ENCODE assay signal across 15 cellular contexts in the genomic region with DNA sequence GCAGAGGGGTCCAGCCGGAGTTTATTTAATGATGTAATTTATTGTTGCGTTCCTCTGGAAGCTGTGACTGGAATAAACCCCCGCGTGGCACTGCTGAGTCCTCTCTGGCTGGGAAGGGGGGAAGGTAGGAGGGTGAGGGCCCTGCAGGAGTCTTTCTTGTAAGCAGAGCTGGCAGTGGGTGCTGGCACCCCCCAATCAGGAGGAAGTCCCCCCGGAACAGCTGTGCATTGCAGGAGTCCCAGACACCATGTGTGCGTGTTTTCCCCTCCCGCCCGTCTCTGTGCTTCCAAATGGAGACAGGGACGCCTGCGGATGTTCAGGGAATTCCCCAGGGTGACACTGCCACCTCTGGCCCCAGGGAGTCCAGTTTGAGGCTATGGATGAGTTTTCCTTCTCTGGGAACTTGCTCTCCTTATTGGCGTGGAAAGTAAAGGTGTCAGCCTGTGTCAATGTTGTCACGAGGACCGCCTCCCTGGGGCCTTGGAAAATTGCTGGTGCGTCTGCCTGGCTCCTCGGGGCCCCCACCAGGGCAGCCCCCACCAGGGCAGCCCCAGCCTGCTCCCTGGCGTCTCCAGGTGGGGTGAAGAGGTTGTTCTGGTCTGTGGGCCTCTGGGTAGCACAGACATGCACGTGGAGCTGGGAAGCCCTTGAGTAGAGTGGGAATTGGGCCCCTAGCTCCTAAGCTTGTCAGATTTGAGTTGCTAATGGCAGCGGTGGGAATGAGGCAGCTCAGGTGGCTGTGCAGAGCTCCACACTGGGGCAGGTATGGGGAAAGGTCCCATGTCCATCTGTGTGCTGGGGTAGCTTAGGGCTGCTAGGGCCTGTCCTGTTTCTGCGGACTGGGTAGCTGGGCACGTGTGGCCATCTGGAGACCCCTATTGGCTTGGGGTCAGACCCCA. TPM values are rescaled to one million over a fixed set of nuclear protein-coding genes. Genes with fewer than 3 reads are reported as not detected.
DNase-seq lines count a peak whose midpoint lies in the region; ATAC-seq, FAIRE-seq and TF ChIP-seq lines count a peak whose summit lies in the region.
"Had no signal": no experiment of that assay in that cellular context is flagged by ENCODE, and none has a peak within 500 bp of the region (broad histone marks: within the 10 kb centered on the region; RNA-seq: fewer than 3 reads in every experiment).

No MANE protein-coding gene starts in this region.

- no peak overlapping the region for H3K27ac ChIP-seq in mammary epithelial cell (ENCODE audit: insufficient read depth, low read depth, low read length)
- H3K27ac ChIP-seq in HepG2 (ENCODE audit: extremely low read length, insufficient read depth, low read length), result no peak overlapping the region
- H3K27ac ChIP-seq: KMS-11 had no signal

- peak; percentile 71 for ATAC-seq in HepG2
- no peak for ATAC-seq in GM21423 (IDR thresholded peaks at IDR 0.05; ENCODE audit: unreplicated experiment)
- no peak for ATAC-seq in GM18873 (IDR thresholded peaks at IDR 0.05; ENCODE audit: low FRiP score, unreplicated experiment)
- ATAC-seq: T-helper 17 cell had no signal

- in situ Hi-C loops in mammary epithelial cell (cut with MboI; ENCODE audit: low sequenced_read_pairs in 2 of 2) (no loop called here), HepG2 (cut with HindIII; ENCODE audit: extremely low pct_ligation_motif_present, low pct_unique_long_range_greater_than_20kb) (loop anchor here (5.0 kb wide), 1 partner anchor 94 kb away; no protein-coding TSS in a partner anchor)

- FAIRE-seq in RCC 7860 (lab: Jason Lieb, UNC) (no peak), HepG2 (lab: Jason Lieb, UNC) (peak; percentile 60)
- FAIRE-seq: H1 had no signal

- dilution Hi-C loops in mammary epithelial cell (cut with HindIII; ENCODE audit: low sequenced_read_pairs), result loop anchor here (5.0 kb wide), 1 partner anchor 79 kb away; no protein-coding TSS in a partner anchor

- H3K27me3 ChIP-seq in mammary epithelial cell (ENCODE audit: insufficient read depth, low read length) (no peaks in the 10 kb centered on the region), HepG2 (ENCODE audit: control insufficient read depth in 1 of 2, insufficient read depth in 2 of 2, low read length in 2 of 2) (peaks cover 0 to 4% of the 10 kb centered on the region in 2 experiments; a peak in 1 of 5 replicates)

- CTCF ChIA-PET in MCF 10A (lab: Yijun Ruan, JAX), result interaction anchor here (0.7 to 1.7 kb wide), 2 partner anchors 15 to 78 kb away, joined by 4 to 7 read pairs; no protein-coding TSS in a partner anchor
- CTCF ChIA-PET in mammary epithelial cell (lab: Charles Lee; ENCODE audit: low non-redundant PET), result no interaction called here
- CTCF ChIA-PET in HepG2 (lab: Yijun Ruan, JAX; ENCODE audit: low intra/inter-chr PET ratio, low total read pairs), result no interaction called here

- TF ChIP-seq RAD21 in HepG2 (CRISPR knock-in tag; IDR thresholded peaks at IDR 0.05), result peak; percentile 56

- no peaks in the 10 kb centered on the region for H3K79me2 ChIP-seq in mammary epithelial cell (ENCODE audit: insufficient read depth, low read length)
- no peaks in the 10 kb centered on the region for H3K79me2 ChIP-seq in HepG2 (ENCODE audit: insufficient read depth, low read length)

- no peak overlapping the region for H3K4me3 Mint-ChIP-seq in MCF 10A (ENCODE audit: unreplicated experiment)
- H3K4me3 Mint-ChIP-seq: activated naive CD8-positive, alpha-beta T cell treated with anti-CD3 and anti-CD28 coated beads, Interleukin-2, amount 10 ng/mL, durations not matched to agents 7 days and 5 days; T-helper 17 cell had no signal

- WGBS in mammary epithelial cell (ENCODE audit: low coverage, missing lambda C conversion rate), result 88% methylated on average over 17 of the region's 20 CpGs
- 3% methylated on average over 4 of the region's 20 CpGs for WGBS in HepG2 (ENCODE audit: low lambda C conversion rate)

- TF ChIP-seq CTCF in MCF 10A (IDR thresholded peaks at IDR 0.05; ENCODE audit: unreplicated experiment) (no peak), mammary epithelial cell (conservative IDR thresholded peaks at IDR 0.05 in 1 of 2, IDR thresholded peaks at IDR 0.05 in 1 of 2; ENCODE audit: extremely low read depth in 1 of 2, insufficient read depth in 1 of 2, low read depth in 1 of 2, low read length in 2 of 2) (no peak), HepG2 (CRISPR knock-in tag; IDR thresholded peaks at IDR 0.05) (peak; percentile 70)

- no peak for TF ChIP-seq POLR2A in HepG2 (IDR thresholded peaks at IDR 0.05; ENCODE audit: insufficient read depth in 1 of 2, low read depth in 2 of 2, low read length in 2 of 2)

- no peak for TF ChIP-seq EP300 in HepG2 (IDR thresholded peaks at IDR 0.05; ENCODE audit: low read depth in 2 of 2, low read length in 2 of 2)
- no peak for TF ChIP-seq EP300 in HepG2 (CRISPR knock-in tag; IDR thresholded peaks at IDR 0.05; ENCODE audit: borderline replicate concordance)

- intact Hi-C loops in MCF 10A (cut with micrococcal nuclease), result no loop called here
- intact Hi-C loops in mammary epithelial cell (cut with micrococcal nuclease), result no loop called here
- intact Hi-C loops in HepG2 (cut with micrococcal nuclease; ENCODE audit: unreplicated experiment), result loop anchor here (1.0 to 5.0 kb wide), 2 partner anchors 94 to 114 kb away; no protein-coding TSS in a partner anchor

- no peaks in the 10 kb centered on the region for H3K27me3 Mint-ChIP-seq in MCF 10A (ENCODE audit: insufficient read depth, unreplicated experiment)
- H3K27me3 Mint-ChIP-seq: T-helper 17 cell had no signal

- H3K27ac Mint-ChIP-seq in MCF 10A (ENCODE audit: low read depth, unreplicated experiment), result no peak overlapping the region
- H3K27ac Mint-ChIP-seq: activated naive CD8-positive, alpha-beta T cell treated with anti-CD3 and anti-CD28 coated beads, Interleukin-2, amount 10 ng/mL, durations not matched to agents 7 days and 5 days; T-helper 17 cell had no signal

- DNase-seq in MCF 10A (ENCODE audit: unreplicated experiment), result peak; percentile 13
- DNase-seq in mammary epithelial cell, result no peak
- peak; percentile 58 for DNase-seq in RCC 7860 (ENCODE audit: low spot score)
- peak; percentile 54 for DNase-seq in HepG2 (ENCODE audit: low spot score)
- no peak for DNase-seq in T-helper 2 cell
- no peak for DNase-seq in C1 segment of cervical spinal cord (lab: John Stamatoyannopoulos, UW)
- DNase-seq: activated naive CD8-positive, alpha-beta T cell treated with anti-CD3 and anti-CD28 coated beads, Interleukin-2, amount 10 ng/mL, durations not matched to agents 7 days and 5 days; dermis blood vessel endothelial cell; foreskin melanocyte; NCI-H510A; T-helper 17 cell had no signal

- no peaks in the 10 kb centered on the region for H3K4me1 ChIP-seq in mammary epithelial cell (ENCODE audit: insufficient read depth, low read length)
- peaks cover 31% of the 10 kb centered on the region for H3K4me1 ChIP-seq in HepG2 (ENCODE audit: insufficient read depth, low read length)

- H4K20me1 ChIP-seq in mammary epithelial cell (ENCODE audit: insufficient read depth, low read length), result no peaks in the 10 kb centered on the region
- H4K20me1 ChIP-seq in HepG2 (ENCODE audit: insufficient read depth, low read length), result no peaks in the 10 kb centered on the region

- no peak overlapping the region for H3K4me3 ChIP-seq in mammary epithelial cell (replicated peaks in 1 of 3; ENCODE audit: insufficient read depth in 1 of 3, low read depth in 2 of 3, low read length in 3 of 3)
- H3K4me3 ChIP-seq in HepG2 (replicated peaks in 1 of 3; ENCODE audit: insufficient read depth in 1 of 3, low read depth in 2 of 3, low read length in 3 of 3), result peak overlapping the region in 2 of 3 experiments; percentile 5 to 49; a peak in 1 of 6 replicates

- H2AFZ ChIP-seq in mammary epithelial cell (ENCODE audit: low read depth, low read length) (no peak overlapping the region), HepG2 (ENCODE audit: low read length) (no peak overlapping the region)

- no peaks in the 10 kb centered on the region for H3K4me1 Mint-ChIP-seq in MCF 10A (ENCODE audit: insufficient read depth, unreplicated experiment)
- H3K4me1 Mint-ChIP-seq: T-helper 17 cell had no signal

- H3K9ac ChIP-seq in mammary epithelial cell (ENCODE audit: insufficient read depth, low read length) (no peak overlapping the region), HepG2 (ENCODE audit: insufficient read depth, low read depth, low read length) (no peak overlapping the region)
- H3K9ac ChIP-seq: KMS-11 had no signal

- H3K36me3 Mint-ChIP-seq in MCF 10A (ENCODE audit: insufficient read depth, unreplicated experiment), result peaks cover 29% of the 10 kb centered on the region

- no peak overlapping the region for H3K4me2 ChIP-seq in mammary epithelial cell (ENCODE audit: insufficient read depth, low read depth, low read length)
- peak overlapping the region; percentile 69 for H3K4me2 ChIP-seq in HepG2 (ENCODE audit: low read depth, low read length)
- H3K4me2 ChIP-seq: KMS-11 had no signal

- H3K36me3 ChIP-seq in mammary epithelial cell (ENCODE audit: insufficient read depth, low read length), result no peaks in the 10 kb centered on the region
- peaks cover 2 to 8% of the 10 kb centered on the region in 2 experiments; a peak in 2 of 5 replicates for H3K36me3 ChIP-seq in HepG2 (replicated peaks in 1 of 2; ENCODE audit: control insufficient read depth in 1 of 2, insufficient read depth in 2 of 2, low read length in 2 of 2)

- H3K9me3 Mint-ChIP-seq in MCF 10A (ENCODE audit: unreplicated experiment), result no peaks in the 10 kb centered on the region

- H3K9me3 ChIP-seq in mammary epithelial cell (replicated peaks; ENCODE audit: insufficient read depth, low read length) (peaks cover 4% of the 10 kb centered on the region), HepG2 (ENCODE audit: low read length) (no peaks in the 10 kb centered on the region)

- BruUV-seq in MCF 10A (replicated peaks; lab: Mats Ljungman, UMichigan), result no TSS peak
- no TSS peak for BruUV-seq in mammary epithelial cell (replicated peaks; lab: Mats Ljungman, UMichigan)
- no TSS peak for BruUV-seq in HepG2 (replicated peaks; lab: Mats Ljungman, UMichigan)

- POLR2A ChIA-PET in MCF 10A (lab: Yijun Ruan, JAX) (interaction anchor here (0.6 kb wide), 1 partner anchor 27 kb away, joined by 4 read pairs; no protein-coding TSS in a partner anchor), HepG2 (lab: Yijun Ruan, JAX) (interaction anchor here (0.9 to 1.5 kb wide), 4 partner anchors 12 to 112 kb away, joined by 3 to 4 read pairs (median 3); no protein-coding TSS in a partner anchor)

RNA-seq across cellular contexts. Expression of gene FZD9, which starts 2.7 kb away (rescaled TPM):
- not detected in 2 replicates for total RNA-seq in MCF 10A (2022)
- total RNA-seq in mammary epithelial cell, result under 1 TPM; 0.33 to 0.71 TPM
- 0.20 TPM for polyA plus RNA-seq in mammary epithelial cell
- not detected for polyA minus RNA-seq in mammary epithelial cell
- total RNA-seq in HepG2 (2016; rRNA removed; fragmentation: Illumina TruSeq; extraction: Trizol), result 0.87 and 2.2 TPM in 2 replicates
- total RNA-seq in HepG2 (2016; cell fraction: cytosol; rRNA removed; fragmentation: Illumina TruSeq; extraction: Trizol; ENCODE audit: low read depth), result 0.88 and 1.5 TPM in 2 replicates
- total RNA-seq in HepG2 (2016; cell fraction: insoluble cytoplasmic fraction; rRNA removed; fragmentation: Illumina TruSeq; extraction: Trizol), result 1.0 and 2.2 TPM in 2 replicates
- total RNA-seq in HepG2 (2016; cell fraction: membrane; rRNA removed; fragmentation: Illumina TruSeq; extraction: Trizol), result 2.2 and 2.9 TPM in 2 replicates
- 1.5 and 1.7 TPM in 2 replicates for total RNA-seq in HepG2 (2016; cell fraction: nucleus; rRNA removed; fragmentation: Illumina TruSeq; extraction: Trizol)
- 0.53 and 0.94 TPM in 2 replicates for polyA plus RNA-seq in HepG2 (2011; rRNA removed)
- polyA plus RNA-seq in HepG2 (2011; cell fraction: cytosol; rRNA removed), result 0.90 and 1.4 TPM in 2 replicates
- polyA plus RNA-seq in HepG2 (2011; cell fraction: nucleus; rRNA removed), result 1.0 and 1.3 TPM in 2 replicates
- 0.43 and 0.53 TPM in 2 replicates for polyA plus RNA-seq in HepG2 (2012)
- polyA plus RNA-seq in HepG2 (2016; cell fraction: cytosol; fragmentation: Illumina TruSeq; extraction: Trizol; ENCODE audit: low read depth), result 0.84 and 1.2 TPM in 2 replicates
- 0.85 and 1.4 TPM in 2 replicates for polyA plus RNA-seq in HepG2 (2016; cell fraction: insoluble cytoplasmic fraction; fragmentation: Illumina TruSeq; extraction: Trizol; ENCODE audit: low read depth)
- polyA plus RNA-seq in HepG2 (2016; cell fraction: membrane; fragmentation: Illumina TruSeq; extraction: Trizol; ENCODE audit: low read depth), result 1.8 and 2.0 TPM in 2 replicates
- 2.1 and 2.2 TPM in 2 replicates for polyA plus RNA-seq in HepG2 (2016; cell fraction: nucleus; fragmentation: Illumina TruSeq; extraction: Trizol; ENCODE audit: insufficient read depth, low read depth)
- 0.54 and 5.2 TPM in 2 replicates for polyA minus RNA-seq in HepG2 (2011; rRNA and poly(A)+ RNA removed; ENCODE audit: low replicate concordance)
- polyA minus RNA-seq in HepG2 (2011; cell fraction: cytosol; rRNA and poly(A)+ RNA removed), result 1.2 and 1.4 TPM in 2 replicates
- polyA minus RNA-seq in HepG2 (2011; cell fraction: nucleus; rRNA and poly(A)+ RNA removed), result 1.5 and 2.3 TPM in 2 replicates
- total RNA-seq: T-helper 17 cell had no signal

Comparison
In these comparisons a context has a peak if more than half of its experiments do, and no peak if none do; other contexts are left out.
1. DNase-seq: peak in MCF 10A (single experiment), RCC 7860 (single experiment) and HepG2 (single experiment); none in mammary epithelial cell (single experiment), T-helper 2 cell (0 of 5) and C1 segment of cervical spinal cord (0 of 14).
2. H3K4me3 ChIP-seq: peak in HepG2 (2 of 3); none in mammary epithelial cell (0 of 3).